In the genomic region with DNA sequence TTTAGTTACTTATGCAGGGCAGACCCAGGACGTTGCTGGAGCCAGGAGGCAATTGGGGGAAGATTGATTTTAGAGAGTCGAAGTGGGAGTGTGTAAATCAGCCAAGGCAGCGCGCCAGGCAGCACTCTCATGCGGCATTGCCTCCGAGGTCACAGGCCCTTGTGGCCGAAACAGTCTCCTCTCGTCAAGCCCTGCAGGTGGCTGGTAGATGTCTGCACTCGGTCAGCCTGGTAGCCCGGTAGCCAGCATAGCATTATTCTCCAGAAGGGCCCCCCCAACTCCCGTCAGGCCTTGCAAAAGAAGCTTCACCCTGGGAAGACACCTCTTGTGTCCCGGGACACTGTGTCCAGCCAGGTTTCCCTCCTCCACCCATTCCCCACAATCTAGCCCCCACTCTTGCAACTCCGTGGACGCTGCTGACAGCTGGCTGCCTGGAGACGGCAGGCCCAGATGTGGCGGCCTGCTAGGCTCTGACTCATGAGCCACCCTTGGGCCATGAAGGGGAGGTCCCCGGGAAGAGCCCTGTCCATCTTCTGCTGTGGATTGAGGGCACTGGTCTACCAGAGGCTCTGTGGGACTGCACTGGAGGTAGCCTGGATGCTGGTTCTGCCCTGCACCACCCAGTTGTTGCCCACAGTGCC, we compare ENCODE assay signal across 1 cellular context.
TF ChIP-seq lines count a peak whose summit lies in the region.

No MANE protein-coding gene starts in this region.

TF ChIP-seq in HepG2, 621 proteins besides CTCF, POLR2A, EP300 and RAD21:
- TF ChIP-seq, protein P1, sequence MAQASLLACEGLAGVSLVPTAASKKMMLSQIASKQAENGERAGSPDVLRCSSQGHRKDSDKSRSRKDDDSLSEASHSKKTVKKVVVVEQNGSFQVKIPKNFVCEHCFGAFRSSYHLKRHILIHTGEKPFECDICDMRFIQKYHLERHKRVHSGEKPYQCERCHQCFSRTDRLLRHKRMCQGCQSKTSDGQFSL (CRISPR knock-in tag; IDR thresholded peaks at IDR 0.05): 0 out of 2 replicates have a peak, but pooled peaks have one; percentile 26
- TF ChIP-seq BCL6 (CRISPR knock-in tag; IDR thresholded peaks at IDR 0.05) (no peak), ZNF782 (CRISPR knock-in tag; IDR thresholded peaks at IDR 0.05; ENCODE audit: borderline replicate concordance) (no peak)
- TF ChIP-seq, protein P2, sequence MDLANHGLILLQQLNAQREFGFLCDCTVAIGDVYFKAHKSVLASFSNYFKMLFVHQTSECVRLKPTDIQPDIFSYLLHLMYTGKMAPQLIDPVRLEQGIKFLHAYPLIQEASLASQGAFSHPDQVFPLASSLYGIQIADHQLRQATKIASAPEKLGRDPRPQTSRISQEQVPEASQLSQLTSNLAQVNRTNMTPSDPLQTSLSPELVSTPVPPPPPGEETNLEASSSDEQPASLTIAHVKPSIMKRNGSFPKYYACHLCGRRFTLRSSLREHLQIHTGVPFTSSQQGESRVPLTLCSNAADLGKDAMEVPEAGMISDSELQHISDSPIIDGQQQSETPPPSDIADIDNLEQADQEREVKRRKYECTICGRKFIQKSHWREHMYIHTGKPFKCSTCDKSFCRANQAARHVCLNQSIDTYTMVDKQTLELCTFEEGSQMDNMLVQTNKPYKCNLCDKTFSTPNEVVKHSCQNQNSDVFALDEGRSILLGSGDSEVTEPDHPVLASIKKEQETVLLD (CRISPR knock-in tag; IDR thresholded peaks at IDR 0.05; ENCODE audit: low read depth): no peak
- TF ChIP-seq, protein P3, sequence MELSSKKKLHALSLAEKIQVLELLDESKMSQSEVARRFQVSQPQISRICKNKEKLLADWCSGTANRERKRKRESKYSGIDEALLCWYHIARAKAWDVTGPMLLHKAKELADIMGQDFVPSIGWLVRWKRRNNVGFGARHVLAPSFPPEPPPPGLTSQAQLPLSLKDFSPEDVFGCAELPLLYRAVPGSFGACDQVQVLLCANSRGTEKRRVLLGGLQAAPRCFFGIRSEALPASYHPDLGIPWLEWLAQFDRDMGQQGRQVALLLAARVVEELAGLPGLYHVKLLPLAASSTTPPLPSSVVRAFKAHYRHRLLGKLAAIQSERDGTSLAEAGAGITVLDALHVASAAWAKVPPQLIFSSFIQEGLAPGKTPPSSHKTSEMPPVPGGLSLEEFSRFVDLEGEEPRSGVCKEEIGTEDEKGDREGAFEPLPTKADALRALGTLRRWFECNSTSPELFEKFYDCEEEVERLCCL (CRISPR knock-in tag; IDR thresholded peaks at IDR 0.05; ENCODE audit: borderline replicate concordance): no peak
